8 cellular contexts compared by ENCODE assay signal in the genomic region with DNA sequence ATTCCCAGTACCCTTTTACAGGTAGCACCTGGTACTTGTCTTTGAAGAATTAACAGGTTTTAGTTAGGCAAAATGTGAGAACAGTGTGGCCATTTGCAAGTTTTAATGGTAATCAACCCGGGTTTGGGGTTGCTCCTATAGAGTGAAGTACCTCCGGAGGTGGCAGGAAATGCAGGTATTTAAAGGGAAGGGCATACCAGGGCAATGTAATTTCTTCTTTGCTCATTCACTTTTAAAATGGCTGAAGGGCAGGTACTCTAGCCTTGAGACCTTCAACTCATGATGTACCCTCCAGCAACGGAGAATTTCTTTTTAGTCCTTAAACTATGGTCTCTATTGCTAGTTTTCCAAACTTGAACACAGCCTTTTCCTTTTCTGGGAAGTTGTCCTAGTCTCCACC.
DNase-seq lines count a peak whose midpoint lies in the region; ATAC-seq lines count a peak whose summit lies in the region.

No MANE protein-coding gene starts in this region.

- peaks cover 6% of the 10 kb centered on the region for H3K36me3 Mint-ChIP-seq in activated naive CD8-positive, alpha-beta T cell

- peak; percentile 14 for DNase-seq in activated CD4-positive, alpha-beta T cell treated with anti-CD3 and anti-CD28 coated beads for 48 hours
- no peak for DNase-seq in activated CD4-positive, alpha-beta T cell treated with anti-CD3 and anti-CD28 coated beads for 4 hours
- DNase-seq in iPS-NIHi7 (ENCODE audit: extremely low spot score) = peak; percentile 59
- no peak for DNase-seq in substantia nigra (lab: John Stamatoyannopoulos, UW)
- no peak for DNase-seq in NCI-H1436 (lab: John Stamatoyannopoulos, UW)
- no peak for DNase-seq in stimulated activated naive CD4-positive, alpha-beta T cell treated with Interleukin-2 at 50 U/mL for 16 hours (lab: John Stamatoyannopoulos, UW)

- ATAC-seq in HG03439 (IDR thresholded peaks at IDR 0.05; ENCODE audit: unreplicated experiment) = no peak

- peak overlapping the region; percentile 99 for H3K27ac Mint-ChIP-seq in activated naive CD8-positive, alpha-beta T cell

- H3K4me3 Mint-ChIP-seq in activated naive CD8-positive, alpha-beta T cell = peak overlapping the region; percentile 97

- H3K27me3 Mint-ChIP-seq in activated naive CD8-positive, alpha-beta T cell = no peaks in the 10 kb centered on the region

- peak overlapping the region; percentile 100 for H3K27ac ChIP-seq in substantia nigra (ENCODE audit: low read depth, low read length, poor library complexity, severe bottlenecking)

- peaks cover 38% of the 10 kb centered on the region for H3K4me1 Mint-ChIP-seq in activated naive CD8-positive, alpha-beta T cell (ENCODE audit: low read depth)

- H3K9me3 Mint-ChIP-seq in activated naive CD8-positive, alpha-beta T cell (ENCODE audit: low read depth) = no peaks in the 10 kb centered on the region

Comparison
In these comparisons a context has a peak if more than half of its experiments do, and no peak if none do; other contexts are left out.
1. DNase-seq: peak in activated CD4-positive, alpha-beta T cell treated with anti-CD3 and anti-CD28 coated beads for 48 hours (single experiment) and iPS-NIHi7 (single experiment); none in activated CD4-positive, alpha-beta T cell treated with anti-CD3 and anti-CD28 coated beads for 4 hours (0 of 2), substantia nigra (0 of 49), NCI-H1436 (single experiment) and stimulated activated naive CD4-positive, alpha-beta T cell treated with Interleukin-2 at 50 U/mL for 16 hours (single experiment).